In the genomic region with DNA sequence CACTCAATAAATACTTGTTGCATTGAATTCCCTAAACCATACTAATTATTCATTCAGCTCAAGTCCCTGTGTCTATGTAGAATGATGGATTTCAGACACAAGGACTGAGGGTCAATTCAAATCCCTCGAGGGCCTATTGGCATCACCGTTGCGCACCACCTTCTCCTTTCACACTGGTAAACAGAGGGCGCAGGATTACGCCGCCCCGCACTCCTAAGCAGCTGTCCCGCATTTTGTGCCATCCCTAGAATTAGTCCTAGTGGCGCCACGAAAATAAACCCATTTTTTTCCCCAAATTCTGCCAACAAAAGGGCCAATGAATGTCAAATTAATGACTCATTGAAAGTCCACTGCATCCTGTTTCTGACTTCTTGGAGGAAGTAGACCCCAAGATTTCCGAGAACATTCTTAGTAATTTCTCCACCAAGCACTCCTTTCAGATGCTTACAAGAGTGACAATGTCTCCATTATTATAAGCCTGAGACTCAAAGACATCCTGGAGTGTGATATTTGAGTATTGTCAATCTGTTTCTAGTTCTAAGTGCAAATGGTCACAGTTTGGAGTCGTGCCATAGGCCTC, we compare ENCODE assay signal across 16 cellular contexts. TPM values are rescaled to one million over a fixed set of nuclear protein-coding genes. Genes with fewer than 3 reads are reported as not detected.
A peak's percentile ranks its signal among the peaks of the same experiment; 100 is the strongest.
DNase-seq lines count a peak whose midpoint lies in the region; ATAC-seq, FAIRE-seq and TF ChIP-seq lines count a peak whose summit lies in the region.
"Had no signal": no experiment of that assay in that cellular context is flagged by ENCODE, and none has a peak within 500 bp of the region (broad histone marks: within the 10 kb centered on the region; RNA-seq: fewer than 3 reads in every experiment).

No MANE protein-coding gene starts in this region.

- H3K27me3 Mint-ChIP-seq in activated naive CD4-positive, alpha-beta T cell treated with anti-CD3 and anti-CD28 coated beads, Interleukin-2, amount 50 U/mL, for 24 hours: no peaks in the 10 kb centered on the region
- H3K27me3 Mint-ChIP-seq in T-helper 17 cell: no peaks in the 10 kb centered on the region

- peaks cover 12% of the 10 kb centered on the region for H3K36me3 Mint-ChIP-seq in activated naive CD4-positive, alpha-beta T cell treated with anti-CD3 and anti-CD28 coated beads, Interleukin-2, amount 50 U/mL, for 24 hours
- H3K36me3 Mint-ChIP-seq in T-helper 17 cell (ENCODE audit: low read depth): no peaks in the 10 kb centered on the region
- H3K36me3 Mint-ChIP-seq: mesothelial cell of epicardium had no signal

- H3K9me3 Mint-ChIP-seq in activated naive CD4-positive, alpha-beta T cell treated with anti-CD3 and anti-CD28 coated beads, Interleukin-2, amount 50 U/mL, for 24 hours: peaks cover 6% of the 10 kb centered on the region

- no peak for TF ChIP-seq CTCF in brain microvascular endothelial cell (IDR thresholded peaks at IDR 0.05; ENCODE audit: low read depth, low read length, missing control alignments)

- H3K27me3 ChIP-seq in esophagus (ENCODE audit: control insufficient read depth in 1 of 2, insufficient read depth in 2 of 2, low read length in 2 of 2): no peaks in the 10 kb centered on the region
- no peaks in the 10 kb centered on the region for H3K27me3 ChIP-seq in brain microvascular endothelial cell (replicated peaks)
- H3K27me3 ChIP-seq: SJSA1 had no signal

- H3K36me3 ChIP-seq in esophagus (ENCODE audit: control insufficient read depth in 2 of 2, insufficient read depth in 2 of 2, low read length in 1 of 2) (no peaks in the 10 kb centered on the region), urinary bladder (ENCODE audit: insufficient read depth) (no peaks in the 10 kb centered on the region), brain microvascular endothelial cell (replicated peaks) (no peaks in the 10 kb centered on the region)
- H3K36me3 ChIP-seq: SJSA1 had no signal

- WGBS in esophagus, 2 donors: 74 to 77% methylated on average over 12 of the region's 12 CpGs
- 84% methylated on average over 12 of the region's 12 CpGs for WGBS in urinary bladder

- peaks cover 84% of the 10 kb centered on the region for H3K4me1 Mint-ChIP-seq in activated naive CD4-positive, alpha-beta T cell treated with anti-CD3 and anti-CD28 coated beads, Interleukin-2, amount 50 U/mL, for 24 hours
- H3K4me1 Mint-ChIP-seq in T-helper 17 cell: peaks cover 62% of the 10 kb centered on the region
- H3K4me1 Mint-ChIP-seq: mesothelial cell of epicardium had no signal

- no peak overlapping the region for H3K4me3 ChIP-seq in esophagus (ENCODE audit: low read depth in 1 of 2, low read length in 2 of 2)
- H3K4me3 ChIP-seq in urinary bladder (ENCODE audit: low read depth, low read length): no peak overlapping the region
- no peak overlapping the region for H3K4me3 ChIP-seq in brain microvascular endothelial cell (ENCODE audit: low read depth, low read length)
- H3K4me3 ChIP-seq: SJSA1 had no signal

- H3K4me1 ChIP-seq in esophagus (ENCODE audit: control insufficient read depth in 2 of 2, insufficient read depth in 2 of 2, low read length in 1 of 2) (no peaks in the 10 kb centered on the region), urinary bladder (ENCODE audit: insufficient read depth) (no peaks in the 10 kb centered on the region)
- H3K4me1 ChIP-seq: SJSA1 had no signal

- no peak for DNase-seq in activated naive CD4-positive, alpha-beta T cell (lab: John Stamatoyannopoulos, UW)
- no peak for DNase-seq in T-helper 17 cell
- no peak for DNase-seq in frontal cortex (ENCODE audit: low spot score in 2 of 2)
- DNase-seq in brain microvascular endothelial cell: no peak
- no peak for DNase-seq in DMS53 treated with DMSO at 0.1 percent for 48 hours (lab: John Stamatoyannopoulos, UW; ENCODE audit: unreplicated experiment)
- DNase-seq: activated effector memory CD4-positive, alpha-beta T cell treated with anti-CD3 and anti-CD28 coated beads, Interleukin-2, amount 50 U/mL, for 16 hours; cerebellar nuclear complex; NCI-H748 treated with DMSO at 0.1 percent for 48 hours had no signal

- H3K9me3 ChIP-seq in T-helper 17 cell (ENCODE audit: control insufficient read depth, low read length, poor library complexity, severe bottlenecking) (no peaks in the 10 kb centered on the region), esophagus (ENCODE audit: control insufficient read depth in 2 of 2, insufficient read depth in 1 of 2, low read depth in 1 of 2, low read length in 1 of 2) (no peaks in the 10 kb centered on the region)
- H3K9me3 ChIP-seq: SJSA1 had no signal

- no peak for FAIRE-seq in frontal cortex (lab: Jason Lieb, UNC)
- FAIRE-seq: G401.6 had no signal

- H3K4me3 Mint-ChIP-seq in activated naive CD4-positive, alpha-beta T cell treated with anti-CD3 and anti-CD28 coated beads, Interleukin-2, amount 50 U/mL, for 24 hours: no peak overlapping the region
- H3K4me3 Mint-ChIP-seq in T-helper 17 cell: peak overlapping the region; percentile 90
- H3K4me3 Mint-ChIP-seq: mesothelial cell of epicardium had no signal

- in situ Hi-C loops in brain microvascular endothelial cell (cut with HindIII; ENCODE audit: low pct_ligation_motif_present, low sequenced_read_pairs): no loop called here

- H3K27ac ChIP-seq in esophagus (ENCODE audit: low read depth in 2 of 2, low read length in 1 of 2) (peak overlapping the region; percentile 78 to 85), urinary bladder (ENCODE audit: low read depth) (peak overlapping the region; percentile 29), brain microvascular endothelial cell (no peak overlapping the region)
- H3K27ac ChIP-seq: SJSA1 had no signal

- peak overlapping the region; percentile 69 for H3K27ac Mint-ChIP-seq in activated naive CD4-positive, alpha-beta T cell treated with anti-CD3 and anti-CD28 coated beads, Interleukin-2, amount 50 U/mL, for 24 hours
- H3K27ac Mint-ChIP-seq in T-helper 17 cell: peak overlapping the region; percentile 100
- H3K27ac Mint-ChIP-seq: mesothelial cell of epicardium, progenitor cell of endocrine pancreas had no signal

- ATAC-seq in T-helper 17 cell: no peak

RNA-seq across cellular contexts. Expression of gene CD2, which starts 53.7 kb away (rescaled TPM):
- total RNA-seq in T-helper 17 cell (100 to 1,000 TPM; 152 to 172 TPM), urinary bladder (1.4 TPM), frontal cortex (not detected)
- polyA plus RNA-seq in esophagus (1 to 10 TPM; 4.8 to 5.4 TPM), urinary bladder (2.3 TPM)
- total RNA-seq: mesothelial cell of epicardium, progenitor cell of endocrine pancreas, SJSA1 had no signal
- polyA plus RNA-seq: BJ had no signal

Comparison
In these comparisons a context has a peak if more than half of its experiments do, and no peak if none do; other contexts are left out.
1. RNA of gene CD2, which starts 53.7 kb away (total RNA-seq): 152 to 172 TPM in T-helper 17 cell; 1.4 TPM in urinary bladder (single experiment) and not detected in frontal cortex (single experiment); every median in the first group is over 10 times any median in the second.